In genomic region chr14:37939442-37940028, GRCh38 we compare ENCODE assay signal across 22 cellular contexts.
DNase-seq lines count a peak whose midpoint lies in the region; ATAC-seq, FAIRE-seq and TF ChIP-seq lines count a peak whose summit lies in the region.
"Had no signal": no experiment of that assay in that cellular context is flagged by ENCODE, and none has a peak within 500 bp of the region (broad histone marks: within the 10 kb centered on the region; RNA-seq: fewer than 3 reads in every experiment).

No MANE protein-coding gene starts in this region.

- TF ChIP-seq CTCF in HepG2 (CRISPR knock-in tag; IDR thresholded peaks at IDR 0.05) (no peak), right lobe of liver (IDR thresholded peaks at IDR 0.05) (no peak), testis (IDR thresholded peaks at IDR 0.05) (no peak)

- H3K27ac ChIP-seq in HepG2 (ENCODE audit: extremely low read length, insufficient read depth, low read length) (no peak overlapping the region), right lobe of liver (no peak overlapping the region), small intestine (ENCODE audit: low read depth in 1 of 2, low read length in 1 of 2) (no peak overlapping the region), testis (no peak overlapping the region)
- H3K27ac ChIP-seq: 22Rv1, BLaER1, C4-2B, GM23248 had no signal

- no peak for TF ChIP-seq EP300 in HepG2 (IDR thresholded peaks at IDR 0.05; ENCODE audit: low read depth in 2 of 2, low read length in 2 of 2)
- TF ChIP-seq EP300 in HepG2 (CRISPR knock-in tag; IDR thresholded peaks at IDR 0.05; ENCODE audit: borderline replicate concordance) = no peak

- peak; percentile 37 for FAIRE-seq in HepG2 (lab: Jason Lieb, UNC)
- FAIRE-seq in small intestine (lab: Jason Lieb, UNC) = no peak
- FAIRE-seq: A204.1, GM12878, GM19239, H1 had no signal

- H2AFZ ChIP-seq in HepG2 (ENCODE audit: low read length) = peak overlapping the region; percentile 5
- H2AFZ ChIP-seq: GM23248 had no signal

- H4K20me1 ChIP-seq in HepG2 (ENCODE audit: insufficient read depth, low read length) = no peaks in the 10 kb centered on the region
- H4K20me1 ChIP-seq: BLaER1 had no signal

- H3K36me3 ChIP-seq in HepG2 (replicated peaks in 1 of 2; ENCODE audit: control insufficient read depth in 1 of 2, insufficient read depth in 2 of 2, low read length in 2 of 2) (no peaks in the 10 kb centered on the region), right lobe of liver (no peaks in the 10 kb centered on the region), small intestine (ENCODE audit: control insufficient read depth in 2 of 2, insufficient read depth in 2 of 2, low read length in 2 of 2) (no peaks in the 10 kb centered on the region), testis (ENCODE audit: low read depth, missing control alignments) (no peaks in the 10 kb centered on the region)
- H3K36me3 ChIP-seq: BLaER1 had no signal

- no peak overlapping the region for H3K9ac ChIP-seq in HepG2 (ENCODE audit: insufficient read depth, low read depth, low read length)
- H3K9ac ChIP-seq: BLaER1, GM23248 had no signal

- H3K79me2 ChIP-seq in HepG2 (ENCODE audit: insufficient read depth, low read length) = no peaks in the 10 kb centered on the region

- peak overlapping the region; percentile 9; the same call in 1 of the 2 replicates for H3K4me2 ChIP-seq in HepG2 (ENCODE audit: low read depth, low read length)
- H3K4me2 ChIP-seq: BLaER1 had no signal

- no peak for TF ChIP-seq POLR2A in HepG2 (IDR thresholded peaks at IDR 0.05; ENCODE audit: insufficient read depth in 1 of 2, low read depth in 2 of 2, low read length in 2 of 2)
- TF ChIP-seq POLR2A in right lobe of liver (IDR thresholded peaks at IDR 0.05) = no peak
- no peak for TF ChIP-seq POLR2A in testis (IDR thresholded peaks at IDR 0.05)

- H3K27me3 ChIP-seq in HepG2 (ENCODE audit: control insufficient read depth in 1 of 2, insufficient read depth in 2 of 2, low read length in 2 of 2) (no peaks in the 10 kb centered on the region), right lobe of liver (no peaks in the 10 kb centered on the region), small intestine (ENCODE audit: control insufficient read depth in 2 of 2, insufficient read depth in 2 of 2, low read length in 2 of 2) (no peaks in the 10 kb centered on the region), testis (no peaks in the 10 kb centered on the region)
- H3K27me3 ChIP-seq: BLaER1 had no signal

- POLR2A ChIA-PET in HepG2 (lab: Yijun Ruan, JAX) = no interaction called here

- ATAC-seq in HepG2 (peak; percentile 96), right lobe of liver (no peak)
- ATAC-seq: CD8-positive, alpha-beta T cell; GM12878 had no signal

- WGBS in HepG2 (ENCODE audit: low lambda C conversion rate) = 26% methylated on average over 6 of the region's 6 CpGs
- WGBS in right lobe of liver (ENCODE audit: insufficient coverage, low coverage, low lambda C conversion rate, missing lambda C conversion rate) = 70% methylated on average over 4 of the region's 6 CpGs
- 67 to 73% (median 71%) methylated on average over 6 of the region's 6 CpGs for WGBS in small intestine, 3 donors
- 82 to 85% methylated on average over 6 of the region's 6 CpGs for WGBS in testis, 2 donors

- H3K4me3 ChIP-seq in HepG2 (replicated peaks in 1 of 3; ENCODE audit: insufficient read depth in 1 of 3, low read depth in 2 of 3, low read length in 3 of 3) = no peak overlapping the region
- H3K4me3 ChIP-seq in right lobe of liver = no peak overlapping the region
- H3K4me3 ChIP-seq in small intestine (ENCODE audit: low read depth in 1 of 2, low read length in 2 of 2) = no peak overlapping the region
- H3K4me3 ChIP-seq in testis = no peak overlapping the region
- H3K4me3 ChIP-seq: BLaER1, GM12878, GM23248 had no signal

- intact Hi-C loops in HepG2 (cut with micrococcal nuclease; ENCODE audit: unreplicated experiment) = no loop called here
- intact Hi-C loops in right lobe of liver (cut with DNase I) = no loop called here
- intact Hi-C loops in testis (cut with DNase I; ENCODE audit: low total_unique reads) = no loop called here

- in situ Hi-C loops in HepG2 (cut with HindIII; ENCODE audit: extremely low pct_ligation_motif_present, low pct_unique_long_range_greater_than_20kb) = no loop called here

- no TSS peak for BruUV-seq in HepG2 (replicated peaks; lab: Mats Ljungman, UMichigan)

- CTCF ChIA-PET in HepG2 (lab: Yijun Ruan, JAX; ENCODE audit: low intra/inter-chr PET ratio, low total read pairs) = no interaction called here

- peak; percentile 25 for DNase-seq in HepG2 (ENCODE audit: low spot score)
- no peak for DNase-seq in right lobe of liver
- peak; percentile 66 for DNase-seq in islet precursor cell
- peak; percentile 34 for DNase-seq in small intestine
- DNase-seq in LoVo (ENCODE audit: low spot score) = no peak
- DNase-seq in testis = no peak
- DNase-seq: Caco-2; CD4-positive, CD25-positive, alpha-beta regulatory T cell; CD8-positive, alpha-beta T cell; DMS153; DND-41; GDM1; GM23248; H7; HCEC 1CT had no signal

- H3K9me3 ChIP-seq in HepG2 (ENCODE audit: low read length) = peaks cover 18% of the 10 kb centered on the region
- H3K9me3 ChIP-seq in right lobe of liver = no peaks in the 10 kb centered on the region
- no peaks in the 10 kb centered on the region for H3K9me3 ChIP-seq in small intestine (ENCODE audit: control insufficient read depth, low read depth)
- no peaks in the 10 kb centered on the region for H3K9me3 ChIP-seq in testis
- H3K9me3 ChIP-seq: Caco-2 had no signal

- H3K4me1 ChIP-seq in HepG2 (ENCODE audit: insufficient read depth, low read length) = peaks cover 8% of the 10 kb centered on the region
- no peaks in the 10 kb centered on the region for H3K4me1 ChIP-seq in right lobe of liver
- H3K4me1 ChIP-seq in small intestine (ENCODE audit: control insufficient read depth in 2 of 2, insufficient read depth in 1 of 2, low read depth in 1 of 2, low read length in 1 of 2) = no peaks in the 10 kb centered on the region
- H3K4me1 ChIP-seq in testis = no peaks in the 10 kb centered on the region
- H3K4me1 ChIP-seq: BLaER1, Caco-2 had no signal

- no peak for TF ChIP-seq RAD21 in HepG2 (CRISPR knock-in tag; IDR thresholded peaks at IDR 0.05)

TF ChIP-seq in HepG2, 621 proteins besides CTCF, POLR2A, EP300 and RAD21 (continues in another document):
- no peak for TF ChIP-seq THAP11 (CRISPR knock-in tag; IDR thresholded peaks at IDR 0.05)
- 0 out of 2 replicates have a peak, but pooled peaks have one; percentile 7 for TF ChIP-seq ZNF557 (CRISPR knock-in tag; IDR thresholded peaks at IDR 0.05)
- peak; percentile 55; the same call in 1 of the 2 replicates for TF ChIP-seq NR2F2 (IDR thresholded peaks at IDR 0.05; ENCODE audit: borderline replicate concordance, low read depth)
- TF ChIP-seq HDAC2 (CRISPR knock-in tag; IDR thresholded peaks at IDR 0.05) = no peak
- no peak for TF ChIP-seq ZNF33B (CRISPR knock-in tag; IDR thresholded peaks at IDR 0.05)
- TF ChIP-seq HNF4G (IDR thresholded peaks at IDR 0.05; ENCODE audit: borderline replicate concordance, low read depth, low read length) = peak; percentile 35; the same call in 1 of the 2 replicates
- TF ChIP-seq HNF4G (CRISPR knock-in tag; IDR thresholded peaks at IDR 0.05; ENCODE audit: borderline replicate concordance, low read depth) = 0 out of 2 replicates have a peak, but pooled peaks have one; percentile 25
- TF ChIP-seq HNF4A (CRISPR knock-in tag; IDR thresholded peaks at IDR 0.05) = peak; percentile 76
- no peak for TF ChIP-seq MAZ (IDR thresholded peaks at IDR 0.05; ENCODE audit: borderline replicate concordance, low read depth, low read length)
- no peak for TF ChIP-seq MAZ (CRISPR knock-in tag; IDR thresholded peaks at IDR 0.05; ENCODE audit: low read depth)
- no peak for TF ChIP-seq ZNF660 (CRISPR knock-in tag; IDR thresholded peaks at IDR 0.05; ENCODE audit: borderline replicate concordance, low read depth)
- no peak for TF ChIP-seq FOXA3 (CRISPR knock-in tag; IDR thresholded peaks at IDR 0.05)
- no peak for TF ChIP-seq PLSCR1 (CRISPR knock-in tag; IDR thresholded peaks at IDR 0.05; ENCODE audit: borderline replicate concordance)
- TF ChIP-seq SMAD1 (CRISPR knock-in tag; IDR thresholded peaks at IDR 0.05; ENCODE audit: borderline replicate concordance, low read depth) = no peak
- TF ChIP-seq ZFP36L2 (CRISPR knock-in tag; IDR thresholded peaks at IDR 0.05) = no peak
- TF ChIP-seq FUBP1 (CRISPR knock-in tag; IDR thresholded peaks at IDR 0.05; ENCODE audit: borderline replicate concordance) = no peak
- TF ChIP-seq SMAD9 (CRISPR knock-in tag; IDR thresholded peaks at IDR 0.05) = no peak
- TF ChIP-seq NFE2L2 (IDR thresholded peaks at IDR 0.05; ENCODE audit: low read length) = no peak
- TF ChIP-seq NAIF1 (CRISPR knock-in tag; IDR thresholded peaks at IDR 0.05; ENCODE audit: borderline replicate concordance) = no peak

Comparison
In these comparisons a context has a peak if more than half of its experiments do, and no peak if none do; other contexts are left out.
1. DNase-seq: peak in HepG2 (single experiment), islet precursor cell (single experiment) and small intestine (single experiment); none in right lobe of liver (0 of 3), LoVo (single experiment) and testis (single experiment).